8 cellular contexts compared by ENCODE assay signal in the genomic region with DNA sequence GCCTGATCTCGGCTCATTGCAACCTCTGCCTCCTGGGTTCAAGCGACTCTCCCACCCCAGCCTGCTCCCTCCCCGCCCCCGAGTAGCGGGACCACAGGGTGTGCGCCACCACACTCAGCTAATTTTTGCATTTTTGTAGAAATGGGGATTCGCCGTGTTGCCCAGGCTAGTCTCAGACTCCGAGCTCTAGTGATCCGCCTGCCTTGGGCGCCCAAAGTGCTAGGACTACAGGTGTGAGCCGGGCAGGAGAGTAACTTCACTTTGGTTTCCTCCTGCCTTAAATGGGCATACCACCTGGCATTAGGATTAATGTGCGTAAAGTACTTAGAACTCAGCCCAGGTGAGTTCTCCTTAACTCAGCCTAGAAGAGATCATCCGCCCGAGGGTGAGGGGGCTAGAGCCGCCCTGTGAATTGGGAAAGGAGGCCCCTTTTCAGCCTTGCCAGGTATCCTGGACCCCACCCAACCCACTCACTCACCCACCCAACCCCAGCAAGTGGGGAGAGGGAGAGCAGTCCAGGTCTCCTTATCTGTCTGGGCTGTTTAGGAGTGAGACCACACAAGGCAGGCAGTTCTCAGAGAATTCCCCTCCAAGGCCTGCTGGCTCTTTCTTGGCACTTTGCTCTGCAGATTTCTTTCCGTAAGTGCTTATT. TPM values are rescaled to one million over a fixed set of nuclear protein-coding genes. Genes with fewer than 3 reads are reported as not detected.
DNase-seq lines count a peak whose midpoint lies in the region; ATAC-seq and TF ChIP-seq lines count a peak whose summit lies in the region.

No MANE protein-coding gene starts in this region.

- ATAC-seq in Right ventricle myocardium inferior: no peak
- ATAC-seq in left ventricle myocardium superior: no peak
- no peak for ATAC-seq in activated naive CD8-positive, alpha-beta T cell treated with anti-CD3 and anti-CD28 coated beads, Interleukin-2, amount 10 ng/mL, durations not matched to agents 7 days and 5 days (ENCODE audit: low read depth)
- ATAC-seq in upper lobe of left lung (ENCODE audit: low FRiP score in 2 of 2): no peak
- no peak for ATAC-seq in GM21528 (IDR thresholded peaks at IDR 0.05; ENCODE audit: low FRiP score, unreplicated experiment)

- peak overlapping the region; percentile 83 for H4K91ac ChIP-seq in mesenchymal stem cell (ENCODE audit: low read length)

- POLR2A ChIA-PET in activated naive CD8-positive, alpha-beta T cell treated with anti-CD3 and anti-CD28 coated beads, Interleukin-2, amount 10 ng/mL, durations not matched to agents 7 days and 5 days (lab: Charles Lee): interaction anchor here (0.9 to 5.2 kb wide), 5 partner anchors 7 to 70 kb away, joined by 3 to 90 read pairs (median 8); partner anchors contain the start of genes MED29, PAF1 and RPS16

- DNase-seq in Right ventricle myocardium inferior (ENCODE audit: missing footprints): peak; percentile 49
- no peak for DNase-seq in left ventricle myocardium superior
- DNase-seq in activated naive CD8-positive, alpha-beta T cell treated with anti-CD3 and anti-CD28 coated beads, Interleukin-2, amount 10 ng/mL, durations not matched to agents 7 days and 5 days: no peak
- DNase-seq in mesenchymal stem cell: peak; percentile 52
- DNase-seq in upper lobe of left lung: no peak
- no peak for DNase-seq in GM10266 (ENCODE audit: extremely low spot score)
- DNase-seq in nucleus accumbens (lab: John Stamatoyannopoulos, UW): no peak

- H3K4me1 ChIP-seq in mesenchymal stem cell (ENCODE audit: control insufficient read depth, insufficient read depth, low read depth, low read length): peaks cover 38% of the 10 kb centered on the region
- peaks cover 37 to 61% (median 46%) of the 10 kb centered on the region in 4 donors for H3K4me1 ChIP-seq in upper lobe of left lung

- TF ChIP-seq POLR2A in upper lobe of left lung (IDR thresholded peaks at IDR 0.05): no peak

- peak overlapping the region; percentile 42 to 58 for H3K18ac ChIP-seq in mesenchymal stem cell (ENCODE audit: low read depth in 1 of 2, low read length in 2 of 2)

- H3K9me3 ChIP-seq in mesenchymal stem cell (ENCODE audit: control insufficient read depth, low read length) (no peaks in the 10 kb centered on the region), upper lobe of left lung (no peaks in the 10 kb centered on the region)

- no peaks in the 10 kb centered on the region for H3K9me3 Mint-ChIP-seq in activated naive CD8-positive, alpha-beta T cell treated with anti-CD3 and anti-CD28 coated beads, Interleukin-2, amount 10 ng/mL, durations not matched to agents 7 days and 5 days

- H2BK12ac ChIP-seq in mesenchymal stem cell (ENCODE audit: low read length in 2 of 2): peak overlapping the region; percentile 86 to 95

- H3K23ac ChIP-seq in mesenchymal stem cell (ENCODE audit: low read length in 2 of 2): no peak overlapping the region

- TF ChIP-seq EP300 in upper lobe of left lung (IDR thresholded peaks at IDR 0.05): no peak

- no peaks in the 10 kb centered on the region for H3K27me3 Mint-ChIP-seq in activated naive CD8-positive, alpha-beta T cell treated with anti-CD3 and anti-CD28 coated beads, Interleukin-2, amount 10 ng/mL, durations not matched to agents 7 days and 5 days

- H3K4me3 ChIP-seq in mesenchymal stem cell (ENCODE audit: insufficient read depth in 1 of 2, low read depth in 1 of 2, low read length in 2 of 2): peak overlapping the region in 1 of 2 experiments; percentile 76
- peak overlapping the region in 2 of 4 donors; percentile 72 to 80 for H3K4me3 ChIP-seq in upper lobe of left lung

- no peak overlapping the region for H2BK120ac ChIP-seq in mesenchymal stem cell (ENCODE audit: low read depth, low read length)

- H3K27ac Mint-ChIP-seq in activated naive CD8-positive, alpha-beta T cell treated with anti-CD3 and anti-CD28 coated beads, Interleukin-2, amount 10 ng/mL, durations not matched to agents 7 days and 5 days: no peak overlapping the region

- peak overlapping the region; percentile 25 for H3K4me3 Mint-ChIP-seq in activated naive CD8-positive, alpha-beta T cell treated with anti-CD3 and anti-CD28 coated beads, Interleukin-2, amount 10 ng/mL, durations not matched to agents 7 days and 5 days

- H3K4me2 ChIP-seq in mesenchymal stem cell (ENCODE audit: low read length, poor library complexity, severe bottlenecking): no peak overlapping the region

- H3K27me3 ChIP-seq in mesenchymal stem cell (ENCODE audit: control insufficient read depth in 1 of 2, insufficient read depth in 1 of 2, low read length in 2 of 2) (no peaks in the 10 kb centered on the region), upper lobe of left lung (no peaks in the 10 kb centered on the region)

- no peak overlapping the region for H4K8ac ChIP-seq in mesenchymal stem cell (ENCODE audit: low read length)

- no peak overlapping the region for H3K14ac ChIP-seq in mesenchymal stem cell (ENCODE audit: low read length in 2 of 2)

- H3K27ac ChIP-seq in mesenchymal stem cell (ENCODE audit: low read length, poor library complexity, severe bottlenecking) (no peak overlapping the region), upper lobe of left lung (peak overlapping the region; percentile 99 to 100 (median 100))

- H3K36me3 Mint-ChIP-seq in activated naive CD8-positive, alpha-beta T cell treated with anti-CD3 and anti-CD28 coated beads, Interleukin-2, amount 10 ng/mL, durations not matched to agents 7 days and 5 days: peaks cover 15% of the 10 kb centered on the region

- peak overlapping the region; percentile 26 for H2BK15ac ChIP-seq in mesenchymal stem cell (ENCODE audit: low read depth, poor library complexity, severe bottlenecking)

- no peak for TF ChIP-seq CTCF in upper lobe of left lung (IDR thresholded peaks at IDR 0.05)
- TF ChIP-seq CTCF in GM10266 (IDR thresholded peaks at IDR 0.05; ENCODE audit: control insufficient read depth, insufficient read depth, low read depth, missing control alignments): no peak

- H3K4me1 Mint-ChIP-seq in activated naive CD8-positive, alpha-beta T cell treated with anti-CD3 and anti-CD28 coated beads, Interleukin-2, amount 10 ng/mL, durations not matched to agents 7 days and 5 days: peaks cover 42% of the 10 kb centered on the region

- peak overlapping the region; percentile 56 for H2AK5ac ChIP-seq in mesenchymal stem cell (ENCODE audit: low read length, severe bottlenecking)

- WGBS in mesenchymal stem cell: 88% methylated on average over 13 of the region's 17 CpGs
- WGBS in upper lobe of left lung, 2 donors: 91 to 94% methylated on average over 15 to 17 of the region's 17 CpGs

- peak overlapping the region; percentile 93 for H3K9ac ChIP-seq in mesenchymal stem cell (ENCODE audit: low read length)

- H3K36me3 ChIP-seq in mesenchymal stem cell (ENCODE audit: control insufficient read depth in 1 of 2, insufficient read depth in 2 of 2, low read depth in 1 of 2, low read length in 2 of 2): peaks cover 13 to 15% of the 10 kb centered on the region in 2 experiments
- H3K36me3 ChIP-seq in upper lobe of left lung: peaks cover 11 to 23% (median 15%) of the 10 kb centered on the region in 4 donors

- intact Hi-C loops in Right ventricle myocardium inferior (cut with DNase I): no loop called here
- intact Hi-C loops in left ventricle myocardium superior (cut with micrococcal nuclease): no loop called here

- peak overlapping the region in 1 of 2 experiments; percentile 76 for H3K4ac ChIP-seq in mesenchymal stem cell (ENCODE audit: low read depth in 1 of 2, low read length in 2 of 2)

- no peaks in the 10 kb centered on the region for H3K79me1 ChIP-seq in mesenchymal stem cell (replicated peaks; ENCODE audit: low read length, poor library complexity, severe bottlenecking)

- H2BK5ac ChIP-seq in mesenchymal stem cell (ENCODE audit: low read depth, low read length, poor library complexity, severe bottlenecking): no peak overlapping the region

- no peak overlapping the region for H2AFZ ChIP-seq in mesenchymal stem cell (ENCODE audit: low read depth, low read length)

RNA-seq across cellular contexts. Expression of gene ZFP36, which starts 1.3 kb away (rescaled TPM):
- total RNA-seq in Right ventricle myocardium inferior (48.7 TPM), left ventricle myocardium superior (53.0 TPM), upper lobe of left lung (100 to 1,000 TPM; 195 to 525 (median 238) TPM)
- total RNA-seq in activated naive CD8-positive, alpha-beta T cell treated with anti-CD3 and anti-CD28 coated beads, Interleukin-2, amount 10 ng/mL, durations not matched to agents 7 days and 5 days: 100 to 1,000 TPM; 102 to 107 TPM
- polyA plus RNA-seq in mesenchymal stem cell (2013, experiment 1 of 2): 316 TPM
- 290 TPM for polyA plus RNA-seq in mesenchymal stem cell (2013, experiment 2 of 2)

RNA-seq across cellular contexts. Expression of gene PLEKHG2, which starts 7.1 kb away (rescaled TPM):
- total RNA-seq in Right ventricle myocardium inferior (10.4 TPM), left ventricle myocardium superior (11.6 TPM), upper lobe of left lung (10 to 100 TPM; 15.8 to 48.1 (median 29.0) TPM)
- total RNA-seq in activated naive CD8-positive, alpha-beta T cell treated with anti-CD3 and anti-CD28 coated beads, Interleukin-2, amount 10 ng/mL, durations not matched to agents 7 days and 5 days: 10 to 100 TPM; 65.7 to 65.9 TPM
- polyA plus RNA-seq in mesenchymal stem cell (2013, experiment 1 of 2): 61.4 TPM
- 51.6 TPM for polyA plus RNA-seq in mesenchymal stem cell (2013, experiment 2 of 2)

RNA-seq across cellular contexts. Expression of gene MED29, which starts 14.2 kb away (rescaled TPM):
- total RNA-seq in Right ventricle myocardium inferior (21.8 TPM), left ventricle myocardium superior (22.2 TPM), upper lobe of left lung (10 to 100 TPM; 18.9 to 51.1 (median 33.7) TPM)
- 10 to 100 TPM; 39.0 to 40.7 TPM for total RNA-seq in activated naive CD8-positive, alpha-beta T cell treated with anti-CD3 and anti-CD28 coated beads, Interleukin-2, amount 10 ng/mL, durations not matched to agents 7 days and 5 days
- polyA plus RNA-seq in mesenchymal stem cell (2013, experiment 1 of 2): 31.3 TPM
- 31.7 TPM for polyA plus RNA-seq in mesenchymal stem cell (2013, experiment 2 of 2)

RNA-seq across cellular contexts. Expression of gene PAF1, which starts 14.5 kb away (rescaled TPM):
- total RNA-seq in Right ventricle myocardium inferior (34.5 TPM), left ventricle myocardium superior (34.8 TPM), upper lobe of left lung (10 to 100 TPM; 28.6 to 48.0 (median 35.4) TPM)
- 10 to 100 TPM; 40.7 to 47.0 TPM for total RNA-seq in activated naive CD8-positive, alpha-beta T cell treated with anti-CD3 and anti-CD28 coated beads, Interleukin-2, amount 10 ng/mL, durations not matched to agents 7 days and 5 days
- polyA plus RNA-seq in mesenchymal stem cell (2013, experiment 1 of 2): 45.4 TPM
- polyA plus RNA-seq in mesenchymal stem cell (2013, experiment 2 of 2): 45.0 TPM

RNA-seq across cellular contexts. Expression of gene RPS16, which starts 30.4 kb away (rescaled TPM):
- total RNA-seq in Right ventricle myocardium inferior (1,258 TPM), left ventricle myocardium superior (1,154 TPM), upper lobe of left lung (1,000 to 10,000 TPM in 4 of 6 donors, 100 to 1,000 TPM in 2; 634 to 2,303 (median 1,625) TPM)
- 1,000 to 10,000 TPM; 2,294 to 2,369 TPM for total RNA-seq in activated naive CD8-positive, alpha-beta T cell treated with anti-CD3 and anti-CD28 coated beads, Interleukin-2, amount 10 ng/mL, durations not matched to agents 7 days and 5 days
- 3,108 TPM for polyA plus RNA-seq in mesenchymal stem cell (2013, experiment 1 of 2)
- 3,178 TPM for polyA plus RNA-seq in mesenchymal stem cell (2013, experiment 2 of 2)

Comparison
In these comparisons a context has a peak if more than half of its experiments do, and no peak if none do; other contexts are left out.
1. DNase-seq: peak in Right ventricle myocardium inferior (single experiment) and mesenchymal stem cell (single experiment); none in left ventricle myocardium superior (single experiment), activated naive CD8-positive, alpha-beta T cell treated with anti-CD3 and anti-CD28 coated beads, Interleukin-2, amount 10 ng/mL, durations not matched to agents 7 days and 5 days (single experiment), upper lobe of left lung (0 of 2), GM10266 (single experiment) and nucleus accumbens (0 of 56).